23 cellular contexts compared by ENCODE assay signal in the genomic region with DNA sequence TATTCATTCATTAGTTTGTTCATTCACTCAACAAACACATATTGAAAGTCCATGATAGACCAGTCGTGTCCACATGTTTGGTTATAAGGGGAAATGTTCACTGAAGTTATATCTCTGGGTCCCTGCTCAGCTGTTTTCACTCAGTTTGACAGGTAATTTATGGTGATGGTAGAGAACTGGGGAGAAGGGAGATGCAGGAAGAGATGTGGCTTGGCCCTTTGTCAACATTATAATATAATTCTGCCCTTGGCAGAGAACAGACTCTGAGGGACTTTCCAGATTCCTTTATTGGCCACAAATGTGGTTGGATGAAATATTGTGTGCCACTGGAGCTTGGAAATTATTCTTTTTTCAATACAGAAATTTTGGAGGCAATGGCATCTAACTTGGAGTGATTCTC. TPM values are rescaled to one million over a fixed set of nuclear protein-coding genes. Genes with fewer than 3 reads are reported as not detected.
DNase-seq lines count a peak whose midpoint lies in the region; TF ChIP-seq lines count a peak whose summit lies in the region.
"Had no signal": no experiment of that assay in that cellular context is flagged by ENCODE, and none has a peak within 500 bp of the region (broad histone marks: within the 10 kb centered on the region; RNA-seq: fewer than 3 reads in every experiment).

No MANE protein-coding gene starts in this region.

- no peaks in the 10 kb centered on the region for H3K9me3 ChIP-seq in adipocyte (ENCODE audit: control insufficient read depth, low read length)
- H3K9me3 ChIP-seq in tibial artery, result no peaks in the 10 kb centered on the region
- H3K9me3 ChIP-seq: A549, Caco-2, gastroesophageal sphincter, HAP-1, prostate gland had no signal

- CTCF ChIA-PET in AG04449 (lab: Yijun Ruan, JAX), result no interaction called here

- POLR2A ChIA-PET in AG04449 (lab: Yijun Ruan, JAX), result no interaction called here

- no peak overlapping the region for H3K4me3 ChIP-seq in AG04449 (ENCODE audit: low read depth, low read length)
- no peak overlapping the region for H3K4me3 ChIP-seq in HFF-Myc (replicated peaks; ENCODE audit: low read depth, low read length)
- no peak overlapping the region for H3K4me3 ChIP-seq in adipocyte (ENCODE audit: low read length)
- H3K4me3 ChIP-seq in fibroblast of villous mesenchyme (ENCODE audit: low read depth, low read length), result no peak overlapping the region
- no peak overlapping the region for H3K4me3 ChIP-seq in tibial artery
- H3K4me3 ChIP-seq: A549, gastroesophageal sphincter, HAP-1, lung, prostate gland had no signal

- TF ChIP-seq CTCF in AG04449 (IDR thresholded peaks at IDR 0.05; ENCODE audit: insufficient read depth, low read length, missing control alignments) (no peak), HFF-Myc (IDR thresholded peaks at IDR 0.05; ENCODE audit: low read depth, low read length, missing control alignments) (no peak), fibroblast of villous mesenchyme (IDR thresholded peaks at IDR 0.05; ENCODE audit: insufficient read depth, low read depth, low read length) (no peak), tibial artery (IDR thresholded peaks at IDR 0.05) (no peak)

- H3K4me1 ChIP-seq in adipocyte (ENCODE audit: control insufficient read depth, insufficient read depth, low read length) (peaks cover 24% of the 10 kb centered on the region), tibial artery (peaks cover 0 to 6% (median 0%) of the 10 kb centered on the region in 4 donors)
- H3K4me1 ChIP-seq: A549, Caco-2, gastroesophageal sphincter, prostate gland had no signal

- intact Hi-C loops in tibial artery (cut with DNase I; ENCODE audit: low total_unique reads), result no loop called here

- no peak overlapping the region for H3K9ac ChIP-seq in adipocyte (ENCODE audit: low read length)

- no peak overlapping the region for H3K27ac ChIP-seq in tibial artery
- H3K27ac ChIP-seq: A549, gastroesophageal sphincter, prostate gland had no signal

- DNase-seq in AG04449 (ENCODE audit: low read depth, low spot score) (peak; percentile 17), HFF-Myc (ENCODE audit: extremely low read depth, low read depth) (peak; percentile 52), adipocyte (ENCODE audit: low read depth) (peak; percentile 75), fibroblast of villous mesenchyme (ENCODE audit: low read depth) (peak; percentile 20), AG08396 (ENCODE audit: low spot score) (no peak), NCI-H524 (lab: John Stamatoyannopoulos, UW) (no peak), tibial artery (no peak), COLO668 (lab: John Stamatoyannopoulos, UW; ENCODE audit: unreplicated experiment) (no peak)
- DNase-seq: activated CD4-positive, alpha-beta T cell treated with anti-CD3 and anti-CD28 coated beads, Interleukin-2, amount 50 U/mL, for 1 hour; activated naive CD4-positive, alpha-beta T cell treated with anti-CD3 and anti-CD28 coated beads, Interleukin-2, amount 50 U/mL, for 16 hours; Caco-2; central memory CD4-positive, alpha-beta T cell; effector memory CD4-positive, alpha-beta T cell; GDM1; natural killer cell; NCI-H526 treated with DMSO at 0.1 percent for 48 hours; stimulated activated CD4-positive, alpha-beta T cell treated with anti-CD3 and anti-CD28 coated beads, Interleukin-15, amount 100 ng/mL, for 24 hours; stimulated activated naive CD8-positive, alpha-beta T cell treated with anti-CD3 and anti-CD28 coated beads, Interleukin-15, Interleukin-2, amounts not matched to agents 100 U/mL and 50 U/mL, for 24 hours had no signal

- H3K27me3 ChIP-seq in adipocyte (replicated peaks; ENCODE audit: control insufficient read depth, insufficient read depth, low read length), result no peaks in the 10 kb centered on the region
- H3K27me3 ChIP-seq in tibial artery, result no peaks in the 10 kb centered on the region
- H3K27me3 ChIP-seq: gastroesophageal sphincter had no signal

- no peaks in the 10 kb centered on the region for H3K36me3 ChIP-seq in adipocyte (ENCODE audit: control insufficient read depth, insufficient read depth, low read length, severe bottlenecking)
- no peaks in the 10 kb centered on the region for H3K36me3 ChIP-seq in tibial artery
- H3K36me3 ChIP-seq: gastroesophageal sphincter, HAP-1, prostate gland had no signal

RNA-seq across cellular contexts. Expression of a gene that starts 50.0 kb away (rescaled TPM):
- 277 and 451 TPM in 2 replicates for total RNA-seq in fibroblast of villous mesenchyme

Comparison
In these comparisons a context has a peak if more than half of its experiments do, and no peak if none do; other contexts are left out.
1. DNase-seq: peak in AG04449 (single experiment), HFF-Myc (single experiment), adipocyte (single experiment) and fibroblast of villous mesenchyme (single experiment); none in AG08396 (single experiment), NCI-H524 (0 of 2), tibial artery (0 of 2) and COLO668 (single experiment).